ENCODE assay signal across 8 cellular contexts in the genomic region with DNA sequence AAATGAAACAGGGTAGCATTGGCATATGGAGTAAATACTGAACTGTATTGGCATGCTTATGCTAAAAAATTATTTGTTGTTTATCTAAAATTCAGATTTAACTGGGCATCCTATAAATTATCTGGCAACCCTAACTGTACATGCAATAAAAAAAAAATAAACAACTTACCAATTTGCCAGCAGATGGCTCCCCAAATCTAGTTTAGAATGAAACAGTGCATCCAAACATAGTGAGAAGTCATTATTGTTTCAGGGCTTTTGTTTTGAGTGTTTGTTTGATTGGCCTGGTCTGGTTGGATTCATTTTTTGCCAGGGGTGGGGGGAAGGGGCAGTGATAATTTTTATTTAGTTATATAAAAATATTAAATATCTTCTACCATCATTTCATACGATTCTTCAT. TPM values are rescaled to one million over a fixed set of nuclear protein-coding genes. Genes with fewer than 3 reads are reported as not detected.
DNase-seq lines count a peak whose midpoint lies in the region; ATAC-seq and TF ChIP-seq lines count a peak whose summit lies in the region.

No MANE protein-coding gene starts in this region.

- no peaks in the 10 kb centered on the region for H3K9me3 Mint-ChIP-seq in glutamatergic neuron (ENCODE audit: unreplicated experiment)

- H3K27me3 Mint-ChIP-seq in glutamatergic neuron (ENCODE audit: unreplicated experiment): no peaks in the 10 kb centered on the region

- TF ChIP-seq CTCF in AG04449 (IDR thresholded peaks at IDR 0.05; ENCODE audit: insufficient read depth, low read length, missing control alignments): peak; percentile 11
- TF ChIP-seq CTCF in GM13977 (IDR thresholded peaks at IDR 0.05; ENCODE audit: extremely low read depth, insufficient read depth, missing control alignments): peak; percentile 53
- peak; percentile 37 for TF ChIP-seq CTCF in osteoblast (IDR thresholded peaks at IDR 0.05; ENCODE audit: extremely low read depth, low read depth, low read length)
- TF ChIP-seq CTCF in glutamatergic neuron (IDR thresholded peaks at IDR 0.05; ENCODE audit: partially characterized antibody, unreplicated experiment): no peak

- ATAC-seq in GM18907 (IDR thresholded peaks at IDR 0.05; ENCODE audit: unreplicated experiment): no peak

- H3K9ac ChIP-seq in neuronal stem cell (ENCODE audit: low read depth, low read length, poor library complexity): no peak overlapping the region

- H3K79me2 ChIP-seq in osteoblast (ENCODE audit: insufficient read depth, low read length): no peaks in the 10 kb centered on the region

- H2AFZ ChIP-seq in osteoblast (ENCODE audit: low read length): no peak overlapping the region
- H2AFZ ChIP-seq in neuronal stem cell (ENCODE audit: low read length): no peak overlapping the region

- H3K27ac ChIP-seq in osteoblast (ENCODE audit: low read depth, low read length) (no peak overlapping the region), neuronal stem cell (replicated peaks; ENCODE audit: low read length) (no peak overlapping the region)

- H3K4me1 ChIP-seq in osteoblast (ENCODE audit: insufficient read depth, low read length) (no peaks in the 10 kb centered on the region), neuronal stem cell (ENCODE audit: control insufficient read depth in 2 of 2, insufficient read depth in 1 of 2, low read depth in 1 of 2, low read length in 2 of 2) (peaks cover 0 to 1% of the 10 kb centered on the region in 2 donors)

- POLR2A ChIA-PET in AG04449 (lab: Yijun Ruan, JAX): no interaction called here

- no peak overlapping the region for H3K4me3 Mint-ChIP-seq in glutamatergic neuron (ENCODE audit: unreplicated experiment)

- H3K4me3 ChIP-seq in AG04449 (ENCODE audit: low read depth, low read length) (no peak overlapping the region), osteoblast (ENCODE audit: insufficient read depth, low read length) (no peak overlapping the region), neuronal stem cell (ENCODE audit: low read length in 2 of 2) (no peak overlapping the region)

- CTCF ChIA-PET in AG04449 (lab: Yijun Ruan, JAX): interaction anchor here (0.8 to 5.0 kb wide), 11 partner anchors 12 to 925 kb away, joined by 3 to 55 read pairs (median 4); a partner anchor contains a TSS

- no peak overlapping the region for H3K18ac ChIP-seq in neuronal stem cell (ENCODE audit: low read length)

- H3K27me3 ChIP-seq in osteoblast (ENCODE audit: insufficient read depth, low read length) (no peaks in the 10 kb centered on the region), neuronal stem cell (ENCODE audit: control insufficient read depth in 3 of 3, insufficient read depth in 3 of 3, low read depth in 1 of 3, low read length in 3 of 3) (no peaks in the 10 kb centered on the region)

- H3K36me3 ChIP-seq in osteoblast (ENCODE audit: insufficient read depth, low read length) (no peaks in the 10 kb centered on the region), neuronal stem cell (replicated peaks in 1 of 2; ENCODE audit: control insufficient read depth in 2 of 2, insufficient read depth in 2 of 2, low read length in 2 of 2) (no peaks in the 10 kb centered on the region)

- WGBS in neuronal stem cell (ENCODE audit: extremely low coverage in 2 of 2, insufficient read length in 2 of 2, insufficient replicate concordance in 1 of 2), 2 donors: no CpG with 5 or more reads among the region's 1 CpG

- H2AK5ac ChIP-seq in neuronal stem cell (ENCODE audit: low read depth, low read length): no peak overlapping the region

- H3K4me1 Mint-ChIP-seq in glutamatergic neuron (ENCODE audit: low read depth, unreplicated experiment): no peaks in the 10 kb centered on the region

- no peak overlapping the region for H3K27ac Mint-ChIP-seq in glutamatergic neuron (ENCODE audit: unreplicated experiment)

- DNase-seq in AG04449 (ENCODE audit: low read depth, low spot score) (no peak), GM13977 (ENCODE audit: low spot score) (peak; percentile 56), NCI-H2107 treated with DMSO at 0.1 percent for 48 hours (lab: John Stamatoyannopoulos, UW; ENCODE audit: unreplicated experiment) (peak; percentile 24), cerebellum (ENCODE audit: low spot score) (peak; percentile 39), osteoblast (ENCODE audit: insufficient read length, low spot score, missing footprints) (peak; percentile 77), neuronal stem cell (ENCODE audit: low spot score) (no peak), glutamatergic neuron (no peak)

- no peak overlapping the region for H2BK15ac ChIP-seq in neuronal stem cell (ENCODE audit: low read length)

- no peak overlapping the region for H4K91ac ChIP-seq in neuronal stem cell (ENCODE audit: low read depth, low read length, poor library complexity)

- H3K23ac ChIP-seq in neuronal stem cell (ENCODE audit: low read depth, low read length, poor library complexity): no peak overlapping the region

- no peaks in the 10 kb centered on the region for H3K9me3 ChIP-seq in osteoblast (ENCODE audit: low read depth, low read length)
- no peaks in the 10 kb centered on the region for H3K9me3 ChIP-seq in neuronal stem cell (replicated peaks in 1 of 2; ENCODE audit: control insufficient read depth in 2 of 2, insufficient read depth in 1 of 2, low read depth in 1 of 2, low read length in 2 of 2)

- H4K20me1 ChIP-seq in osteoblast (ENCODE audit: insufficient read depth, low read length): no peaks in the 10 kb centered on the region

- H2BK12ac ChIP-seq in neuronal stem cell (ENCODE audit: low read length): no peak overlapping the region

- no peak overlapping the region for H3K14ac ChIP-seq in neuronal stem cell (ENCODE audit: low read length)

- in situ Hi-C loops in GM13977 (cut with MboI; ENCODE audit: low pct_unique_long_range_greater_than_20kb, low sequenced_read_pairs, unreplicated experiment): loop anchor here (5.0 to 25.0 kb wide), 2 partner anchors 100 to 475 kb away; a partner anchor contains a TSS

- no peak overlapping the region for H4K8ac ChIP-seq in neuronal stem cell (ENCODE audit: low read depth, low read length)

- H3K4me2 ChIP-seq in osteoblast (ENCODE audit: insufficient read depth, low read length): no peak overlapping the region
- H3K4me2 ChIP-seq in neuronal stem cell (ENCODE audit: insufficient read depth, low read length, poor library complexity, severe bottlenecking): no peak overlapping the region

- H3K79me1 ChIP-seq in neuronal stem cell (ENCODE audit: low read depth, low read length): no peaks in the 10 kb centered on the region

- H3K4ac ChIP-seq in neuronal stem cell (ENCODE audit: low read length): no peak overlapping the region

- H2BK5ac ChIP-seq in neuronal stem cell (ENCODE audit: low read length): no peak overlapping the region

- no peaks in the 10 kb centered on the region for H3K36me3 Mint-ChIP-seq in glutamatergic neuron (ENCODE audit: unreplicated experiment)

- H2BK120ac ChIP-seq in neuronal stem cell (ENCODE audit: low read depth, low read length): no peak overlapping the region

RNA-seq across cellular contexts. Expression of a gene that starts 12.8 kb away (rescaled TPM):
- 5.1 TPM for total RNA-seq in cerebellum
- under 0.01 and 0.29 TPM in 2 replicates for total RNA-seq in osteoblast
- polyA plus RNA-seq in neuronal stem cell (2013, experiment 1 of 2): 29.2 TPM
- 27.9 TPM for polyA plus RNA-seq in neuronal stem cell (2013, experiment 2 of 2)
- 0.25 TPM for total RNA-seq in glutamatergic neuron (ENCODE audit: unreplicated experiment)

Comparison
In these comparisons a context has a peak if more than half of its experiments do, and no peak if none do; other contexts are left out.
1. DNase-seq: peak in GM13977 (single experiment), NCI-H2107 treated with DMSO at 0.1 percent for 48 hours (single experiment), cerebellum (single experiment) and osteoblast (single experiment); none in AG04449 (single experiment), neuronal stem cell (single experiment) and glutamatergic neuron (single experiment).